ENCODE assay signal across 1 cellular context in genomic region chr4:114384629-114385028, GRCh38.
TF ChIP-seq lines count a peak whose summit lies in the region.

No MANE protein-coding gene starts in this region.

TF ChIP-seq in liver, 16 proteins besides CTCF, POLR2A, EP300 and RAD21 (continued from another document):
- TF ChIP-seq REST (IDR thresholded peaks at IDR 0.05), result no peak
